18 cellular contexts compared by ENCODE assay signal in the genomic region with DNA sequence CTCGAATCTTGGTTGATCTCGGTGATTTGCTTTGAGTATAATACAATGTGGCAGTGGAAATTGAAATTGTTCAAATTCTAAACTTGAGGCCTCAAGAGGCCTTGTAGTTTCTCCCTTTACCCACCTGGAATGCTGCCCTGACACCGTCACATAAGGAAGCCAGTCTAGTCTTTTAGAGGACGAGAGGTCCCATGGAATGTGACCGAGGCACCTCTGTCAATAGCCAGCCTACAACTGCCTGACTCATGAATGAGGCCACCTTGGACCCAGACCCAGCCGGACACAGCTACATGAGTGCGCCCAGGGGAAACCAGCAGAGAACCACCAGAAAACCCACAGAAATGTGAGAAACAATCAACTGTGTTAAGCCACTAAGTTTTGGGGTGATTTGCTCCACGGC. TPM values are rescaled to one million over a fixed set of nuclear protein-coding genes. Genes with fewer than 3 reads are reported as not detected.
DNase-seq lines count a peak whose midpoint lies in the region; ATAC-seq and TF ChIP-seq lines count a peak whose summit lies in the region.
"Had no signal": no experiment of that assay in that cellular context is flagged by ENCODE, and none has a peak within 500 bp of the region (broad histone marks: within the 10 kb centered on the region; RNA-seq: fewer than 3 reads in every experiment).

No MANE protein-coding gene starts in this region.

- H3K4me1 ChIP-seq in Caco-2 (peaks cover 31% of the 10 kb centered on the region), PC-9 (replicated peaks; ENCODE audit: insufficient read depth) (peaks cover 30% of the 10 kb centered on the region), right cardiac atrium (ENCODE audit: control insufficient read depth, insufficient read depth, low read length) (peaks cover 23% of the 10 kb centered on the region), esophagus squamous epithelium (peaks cover 18 to 37% (median 28%) of the 10 kb centered on the region in 3 donors)

- CTCF ChIA-PET in Caco-2 (lab: Charles Lee) (no interaction called here), PC-9 (lab: Charles Lee) (no interaction called here)

- no peak overlapping the region for H3K4me3 Mint-ChIP-seq in Caco-2 (ENCODE audit: unreplicated experiment)
- no peak overlapping the region for H3K4me3 Mint-ChIP-seq in activated T-helper 17 cell treated with anti-CD3 and anti-CD28 coated beads, Interleukin-2, amount 50 U/mL, for 72 hours
- H3K4me3 Mint-ChIP-seq: B cell had no signal

- peak overlapping the region; percentile 24 for H3K27ac Mint-ChIP-seq in Caco-2 (ENCODE audit: unreplicated experiment)
- no peak overlapping the region for H3K27ac Mint-ChIP-seq in activated T-helper 17 cell treated with anti-CD3 and anti-CD28 coated beads, Interleukin-2, amount 50 U/mL, for 72 hours
- H3K27ac Mint-ChIP-seq: B cell had no signal

- H3K9me3 Mint-ChIP-seq in Caco-2 (ENCODE audit: unreplicated experiment): no peaks in the 10 kb centered on the region
- no peaks in the 10 kb centered on the region for H3K9me3 Mint-ChIP-seq in activated T-helper 17 cell treated with anti-CD3 and anti-CD28 coated beads, Interleukin-2, amount 50 U/mL, for 72 hours

- TF ChIP-seq POLR2A in esophagus squamous epithelium (IDR thresholded peaks at IDR 0.05): no peak

- TF ChIP-seq CTCF in Caco-2 (IDR thresholded peaks at IDR 0.05; ENCODE audit: insufficient read depth in 1 of 2, low read depth in 1 of 2, low read length in 1 of 2, severe bottlenecking in 1 of 2, unreplicated experiment in 1 of 2) (no peak), PC-9 (conservative IDR thresholded peaks at IDR 0.05) (no peak), esophagus squamous epithelium (IDR thresholded peaks at IDR 0.05) (no peak)

- H3K9me3 ChIP-seq in Caco-2 (no peaks in the 10 kb centered on the region), PC-9 (ENCODE audit: insufficient read depth, low read depth) (no peaks in the 10 kb centered on the region), right cardiac atrium (ENCODE audit: control insufficient read depth, low read length) (no peaks in the 10 kb centered on the region), esophagus squamous epithelium (no peaks in the 10 kb centered on the region)
- H3K9me3 ChIP-seq: A549, MG63 had no signal

- peaks cover 6% of the 10 kb centered on the region for H3K4me1 Mint-ChIP-seq in Caco-2 (ENCODE audit: low read depth, unreplicated experiment)
- H3K4me1 Mint-ChIP-seq in activated T-helper 17 cell treated with anti-CD3 and anti-CD28 coated beads, Interleukin-2, amount 50 U/mL, for 72 hours: no peaks in the 10 kb centered on the region

- DNase-seq in Caco-2 (no peak), PC-9 (peak; percentile 51 to 68), right cardiac atrium (no peak), renal cortical epithelial cell (ENCODE audit: low read depth) (peak; percentile 29), T-helper 9 cell (no peak), esophagus squamous epithelium (lab: John Stamatoyannopoulos, UW) (no peak)
- DNase-seq in activated CD8-positive, alpha-beta memory T cell treated with anti-CD3 and anti-CD28 coated beads, Interleukin-2, amount 50 U/mL, for 48 hours: no peak
- DNase-seq: DMS79, H7, Kasumi-1, MG63, NCI-H1417, NCI-H187 treated with DMSO at 0.1 percent for 48 hours, NCI-H510A, SHP77 had no signal

- peak in 1 of 2 donors; percentile 30 for ATAC-seq in right cardiac atrium
- ATAC-seq in activated T-helper 17 cell treated with anti-CD3 and anti-CD28 coated beads, Interleukin-2, amount 50 U/mL, for 72 hours (replicated peaks): no peak
- ATAC-seq: A549 had no signal

- POLR2A ChIA-PET in Caco-2 (lab: Charles Lee): interaction anchor here (0.5 kb wide), 1 partner anchor 49 kb away, joined by 3 read pairs; no protein-coding TSS in a partner anchor
- POLR2A ChIA-PET in PC-9 (lab: Charles Lee; ENCODE audit: unreplicated experiment): interaction anchor here (0.6 kb wide), 1 partner anchor 834 kb away, joined by 3 read pairs; no protein-coding TSS in a partner anchor

- H3K27ac ChIP-seq in PC-9: no peak overlapping the region
- peak overlapping the region; percentile 14 for H3K27ac ChIP-seq in right cardiac atrium (ENCODE audit: low read length)
- peak overlapping the region in 1 of 4 donors; percentile 5 for H3K27ac ChIP-seq in esophagus squamous epithelium
- H3K27ac ChIP-seq: A549 had no signal

- H3K4me3 ChIP-seq in Caco-2 (ENCODE audit: low read depth, low read length): no peak overlapping the region
- no peak overlapping the region for H3K4me3 ChIP-seq in PC-9
- no peak overlapping the region for H3K4me3 ChIP-seq in right cardiac atrium (ENCODE audit: low read length)
- no peak overlapping the region for H3K4me3 ChIP-seq in esophagus squamous epithelium
- H3K4me3 ChIP-seq: A549, MG63 had no signal

- H3K79me2 ChIP-seq in PC-9 (ENCODE audit: low read depth): no peaks in the 10 kb centered on the region

- H4K20me1 ChIP-seq in PC-9 (ENCODE audit: insufficient read depth): no peaks in the 10 kb centered on the region

- no peaks in the 10 kb centered on the region for H3K27me3 Mint-ChIP-seq in Caco-2 (ENCODE audit: insufficient read depth, unreplicated experiment)
- no peaks in the 10 kb centered on the region for H3K27me3 Mint-ChIP-seq in activated T-helper 17 cell treated with anti-CD3 and anti-CD28 coated beads, Interleukin-2, amount 50 U/mL, for 72 hours
- H3K27me3 Mint-ChIP-seq: B cell had no signal

- H3K27me3 ChIP-seq in Caco-2 (replicated peaks; ENCODE audit: control insufficient read depth, insufficient read depth, low read length): no peaks in the 10 kb centered on the region
- H3K27me3 ChIP-seq in PC-9 (ENCODE audit: insufficient read depth, low read depth): no peaks in the 10 kb centered on the region
- H3K27me3 ChIP-seq in right cardiac atrium (ENCODE audit: control insufficient read depth, insufficient read depth): no peaks in the 10 kb centered on the region
- no peaks in the 10 kb centered on the region for H3K27me3 ChIP-seq in esophagus squamous epithelium
- H3K27me3 ChIP-seq: MG63 had no signal

- WGBS in right cardiac atrium: 82% methylated on average over 8 of the region's 8 CpGs
- WGBS in esophagus squamous epithelium, 2 donors: 81 to 90% methylated on average over 6 to 8 of the region's 8 CpGs

- no TSS peak for BruUV-seq in Caco-2 (replicated peaks; lab: Mats Ljungman, UMichigan)
- BruUV-seq in PC-9 (replicated peaks; lab: Mats Ljungman, UMichigan): no TSS peak

- no peak overlapping the region for H3K4me2 ChIP-seq in PC-9
- H3K4me2 ChIP-seq: A549 had no signal

- no peak overlapping the region for H2AFZ ChIP-seq in PC-9

- peaks cover 6% of the 10 kb centered on the region for H3K36me3 Mint-ChIP-seq in Caco-2 (ENCODE audit: insufficient read depth, unreplicated experiment)
- H3K36me3 Mint-ChIP-seq in activated T-helper 17 cell treated with anti-CD3 and anti-CD28 coated beads, Interleukin-2, amount 50 U/mL, for 72 hours (ENCODE audit: low read depth): no peaks in the 10 kb centered on the region

- no peaks in the 10 kb centered on the region; the same call in 1 of the 2 replicates for H3K36me3 ChIP-seq in Caco-2 (ENCODE audit: control insufficient read depth, insufficient read depth, low read length)
- no peaks in the 10 kb centered on the region for H3K36me3 ChIP-seq in PC-9 (ENCODE audit: low read depth)
- H3K36me3 ChIP-seq in esophagus squamous epithelium: peaks cover 1 to 57% (median 8%) of the 10 kb centered on the region in 3 donors

- intact Hi-C loops in Caco-2 (cut with micrococcal nuclease; ENCODE audit: unreplicated experiment): loop anchor here (2.0 kb wide), 1 partner anchor 22 kb away; no protein-coding TSS in a partner anchor
- intact Hi-C loops in PC-9 (cut with micrococcal nuclease; ENCODE audit: unreplicated experiment): no loop called here
- intact Hi-C loops in right cardiac atrium (cut with DNase I): no loop called here
- intact Hi-C loops in esophagus squamous epithelium (cut with DNase I): no loop called here

- H3F3A ChIP-seq in PC-9 (ENCODE audit: insufficient read depth, low read depth): 0 out of 2 replicates have a peak, but pooled peaks cover 4% of the 10 kb centered on the region

- no peaks in the 10 kb centered on the region for H3K9me2 ChIP-seq in PC-9 (ENCODE audit: insufficient read depth)

RNA-seq across cellular contexts. Expression of gene RPL27A, which starts 52.5 kb away (rescaled TPM):
- 1,008 and 1,047 TPM in 2 replicates for total RNA-seq in Caco-2 (2022)
- 548 and 560 TPM in 2 replicates for total RNA-seq in PC-9 (2021)
- 100 to 1,000 TPM; 519 to 805 (median 620) TPM for total RNA-seq in right cardiac atrium
- 1,811 TPM for polyA plus RNA-seq in right cardiac atrium
- total RNA-seq in renal cortical epithelial cell: 305 and 645 TPM in 2 replicates
- total RNA-seq in activated T-helper 17 cell treated with anti-CD3 and anti-CD28 coated beads, Interleukin-2, amount 50 U/mL, for 72 hours: 1,000 to 10,000 TPM; 1,241 to 1,415 TPM
- 1,000 to 10,000 TPM in 3 of 4 donors, 100 to 1,000 TPM in 1; 921 to 1,566 (median 1,106) TPM for total RNA-seq in esophagus squamous epithelium

RNA-seq across cellular contexts. Expression of gene TRIM66, which starts 52.6 kb away (rescaled TPM):
- total RNA-seq in Caco-2 (2022) (18.4 and 21.1 TPM in 2 replicates), PC-9 (2021) (16.1 and 17.0 TPM in 2 replicates), right cardiac atrium (1 to 10 TPM; 2.0 to 3.6 (median 2.9) TPM), renal cortical epithelial cell (4.7 and 7.5 TPM in 2 replicates), esophagus squamous epithelium (1 to 10 TPM; 4.5 to 5.5 (median 4.8) TPM)
- polyA plus RNA-seq in right cardiac atrium: 1.6 TPM
- total RNA-seq in activated T-helper 17 cell treated with anti-CD3 and anti-CD28 coated beads, Interleukin-2, amount 50 U/mL, for 72 hours: 10 to 100 TPM; 15.2 to 19.9 TPM

Comparison
In these comparisons a context has a peak if more than half of its experiments do, and no peak if none do; other contexts are left out.
1. DNase-seq: peak in PC-9 (2 of 2) and renal cortical epithelial cell (single experiment); none in Caco-2 (0 of 2), right cardiac atrium (0 of 3), T-helper 9 cell (single experiment), activated CD8-positive, alpha-beta memory T cell treated with anti-CD3 and anti-CD28 coated beads, Interleukin-2, amount 50 U/mL, for 48 hours (single experiment) and esophagus squamous epithelium (single experiment).